ENCODE assay signal across 13 cellular contexts in genomic region chr5:148833122-148833521, GRCh38. TPM values are rescaled to one million over a fixed set of nuclear protein-coding genes. Genes with fewer than 3 reads are reported as not detected.
DNase-seq lines count a peak whose midpoint lies in the region; ATAC-seq and TF ChIP-seq lines count a peak whose summit lies in the region.
"Had no signal": no experiment of that assay in that cellular context is flagged by ENCODE, and none has a peak within 500 bp of the region (broad histone marks: within the 10 kb centered on the region; RNA-seq: fewer than 3 reads in every experiment).

No MANE protein-coding gene starts in this region.

- H3K36me3 Mint-ChIP-seq in CD4-positive, alpha-beta memory T cell = peaks cover 0 to 10% of the 10 kb centered on the region in 2 donors
- H3K36me3 Mint-ChIP-seq in activated B cell treated with CpG ODN at 0.5 μM for 24 hours (ENCODE audit: low read depth) = no peaks in the 10 kb centered on the region
- peaks cover 7% of the 10 kb centered on the region for H3K36me3 Mint-ChIP-seq in natural killer cell treated with Interleukin-12 subunit alpha and Interleukin-12 subunit beta and Interleukin-15 and Interleukin-18, amount 100 ng/mL, for 72 hours

- H3K27ac ChIP-seq in CD4-positive, alpha-beta memory T cell (ENCODE audit: low read depth, low read length) = no peak overlapping the region
- H3K27ac ChIP-seq in MM.1S (ENCODE audit: low read length) = peak overlapping the region; percentile 95
- H3K27ac ChIP-seq: uterus had no signal

- no peaks in the 10 kb centered on the region for H3K9me3 ChIP-seq in CD4-positive, alpha-beta memory T cell (ENCODE audit: control insufficient read depth in 1 of 2, low read length in 2 of 2)
- no peaks in the 10 kb centered on the region for H3K9me3 ChIP-seq in MM.1S (replicated peaks; ENCODE audit: insufficient read depth, low read length)
- H3K9me3 ChIP-seq: uterus had no signal

- H3K4me1 Mint-ChIP-seq in CD4-positive, alpha-beta memory T cell = peaks cover 31 to 94% (median 62%) of the 10 kb centered on the region in 4 donors
- peaks cover 93% of the 10 kb centered on the region for H3K4me1 Mint-ChIP-seq in activated B cell treated with CpG ODN at 0.5 μM for 24 hours
- H3K4me1 Mint-ChIP-seq in natural killer cell treated with Interleukin-12 subunit alpha and Interleukin-12 subunit beta and Interleukin-15 and Interleukin-18, amount 100 ng/mL, for 72 hours (ENCODE audit: low read depth in 2 of 2) = peaks cover 88 to 93% of the 10 kb centered on the region in 2 donors

- H3K4me2 ChIP-seq in MM.1S (ENCODE audit: low read depth, low read length) = peak overlapping the region; percentile 92

- H2AFZ ChIP-seq in MM.1S (ENCODE audit: low read length) = no peak overlapping the region

- peaks cover 0 to 2% of the 10 kb centered on the region in 2 donors for H3K27me3 Mint-ChIP-seq in CD4-positive, alpha-beta memory T cell
- H3K27me3 Mint-ChIP-seq in activated B cell treated with CpG ODN at 0.5 μM for 24 hours = no peaks in the 10 kb centered on the region
- no peaks in the 10 kb centered on the region for H3K27me3 Mint-ChIP-seq in natural killer cell treated with Interleukin-12 subunit alpha and Interleukin-12 subunit beta and Interleukin-15 and Interleukin-18, amount 100 ng/mL, for 72 hours

- no peaks in the 10 kb centered on the region for H3K9me3 Mint-ChIP-seq in CD4-positive, alpha-beta memory T cell
- no peaks in the 10 kb centered on the region for H3K9me3 Mint-ChIP-seq in activated B cell treated with CpG ODN at 0.5 μM for 24 hours
- H3K9me3 Mint-ChIP-seq in natural killer cell treated with Interleukin-12 subunit alpha and Interleukin-12 subunit beta and Interleukin-15 and Interleukin-18, amount 100 ng/mL, for 72 hours = no peaks in the 10 kb centered on the region

- DNase-seq in CD4-positive, alpha-beta memory T cell = no peak
- DNase-seq in MM.1S (no peak), activated B cell treated with CpG ODN at 0.5 μM for 24 hours (no peak), foreskin melanocyte (no peak), middle frontal gyrus (ENCODE audit: extremely low spot score, low spot score) (no peak), HCEC 1CT (no peak)
- DNase-seq in natural killer cell treated with Interleukin-12 subunit alpha and Interleukin-12 subunit beta and Interleukin-15 and Interleukin-18, amount 100 ng/mL, for 72 hours (ENCODE audit: low spot score) = no peak
- DNase-seq: C1 segment of cervical spinal cord; effector CD4-positive, alpha-beta T cell; NCI-H1436; NCI-H446 treated with DMSO at 0.1 percent for 48 hours; uterus had no signal

- no peak overlapping the region for H3K4me3 ChIP-seq in CD4-positive, alpha-beta memory T cell (ENCODE audit: low read length in 2 of 2)
- peak overlapping the region; percentile 93 for H3K4me3 ChIP-seq in MM.1S (ENCODE audit: low read length)
- H3K4me3 ChIP-seq: uterus had no signal

- no peak for TF ChIP-seq CTCF in MM.1S (IDR thresholded peaks at IDR 0.05; ENCODE audit: low read length)
- TF ChIP-seq CTCF in activated B cell treated with CpG ODN at 0.5 μM for 24 hours (IDR thresholded peaks at IDR 0.05) = no peak

- intact Hi-C loops in CD4-positive, alpha-beta memory T cell (cut with micrococcal nuclease) = no loop called here
- intact Hi-C loops in activated B cell treated with CpG ODN at 0.5 μM for 24 hours (cut with micrococcal nuclease) = loop anchor here (2.0 to 10.0 kb wide), 3 partner anchors 16 to 512 kb away; partner anchors contain the start of gene GRPEL2

- H3K9me2 ChIP-seq in MM.1S (replicated peaks; ENCODE audit: insufficient read depth, low read length) = no peaks in the 10 kb centered on the region

- H3K79me2 ChIP-seq in MM.1S (ENCODE audit: low read length) = peaks cover 71% of the 10 kb centered on the region

- H3K4me3 Mint-ChIP-seq in CD4-positive, alpha-beta memory T cell = peak overlapping the region; percentile 7 to 86 (median 24)
- H3K4me3 Mint-ChIP-seq in activated B cell treated with CpG ODN at 0.5 μM for 24 hours = peak overlapping the region; percentile 30
- H3K4me3 Mint-ChIP-seq in natural killer cell treated with Interleukin-12 subunit alpha and Interleukin-12 subunit beta and Interleukin-15 and Interleukin-18, amount 100 ng/mL, for 72 hours = peak overlapping the region; percentile 91

- peaks cover 72% of the 10 kb centered on the region for H3F3A ChIP-seq in MM.1S (ENCODE audit: insufficient read depth, low read length)

- H4K20me1 ChIP-seq in MM.1S (ENCODE audit: insufficient read depth, low read length) = no peaks in the 10 kb centered on the region

- H3K9ac ChIP-seq in MM.1S (ENCODE audit: low read length) = peak overlapping the region; percentile 67

- POLR2A ChIA-PET in CD4-positive, alpha-beta memory T cell (lab: Charles Lee; ENCODE audit: partially characterized antibody) = interaction anchor here (1.5 kb wide), 1 partner anchor 17 kb away, joined by 4 read pairs; no protein-coding TSS in a partner anchor
- POLR2A ChIA-PET in activated B cell treated with CpG ODN at 0.5 μM for 24 hours (lab: Charles Lee) = interaction anchor here (1.8 to 2.6 kb wide), 2 partner anchors 12 to 25 kb away, joined by 11 to 12 read pairs; no protein-coding TSS in a partner anchor

- H3K36me3 ChIP-seq in CD4-positive, alpha-beta memory T cell (ENCODE audit: insufficient read depth, low read length) = no peaks in the 10 kb centered on the region
- no peaks in the 10 kb centered on the region for H3K36me3 ChIP-seq in MM.1S (replicated peaks; ENCODE audit: insufficient read depth, low read length)
- H3K36me3 ChIP-seq: uterus had no signal

- H3K27ac Mint-ChIP-seq in CD4-positive, alpha-beta memory T cell = peak overlapping the region in 1 of 7 donors; percentile 31
- peak overlapping the region; percentile 98 for H3K27ac Mint-ChIP-seq in activated B cell treated with CpG ODN at 0.5 μM for 24 hours
- peak overlapping the region; percentile 75 to 93 for H3K27ac Mint-ChIP-seq in natural killer cell treated with Interleukin-12 subunit alpha and Interleukin-12 subunit beta and Interleukin-15 and Interleukin-18, amount 100 ng/mL, for 72 hours

- peaks cover 45% of the 10 kb centered on the region for H3K4me1 ChIP-seq in CD4-positive, alpha-beta memory T cell (ENCODE audit: insufficient read depth, low read length)
- peaks cover 51% of the 10 kb centered on the region for H3K4me1 ChIP-seq in MM.1S (ENCODE audit: low read length)
- H3K4me1 ChIP-seq: uterus had no signal

- H3K27me3 ChIP-seq in CD4-positive, alpha-beta memory T cell (ENCODE audit: insufficient read depth, low read length) = no peaks in the 10 kb centered on the region
- H3K27me3 ChIP-seq in MM.1S (replicated peaks; ENCODE audit: insufficient read depth, low read length) = no peaks in the 10 kb centered on the region
- H3K27me3 ChIP-seq: uterus had no signal

- ATAC-seq in activated B cell treated with CpG ODN at 0.5 μM for 24 hours (ENCODE audit: low read depth) = no peak
- ATAC-seq in natural killer cell treated with Interleukin-12 subunit alpha and Interleukin-12 subunit beta and Interleukin-15 and Interleukin-18, amount 100 ng/mL, for 72 hours = peak; percentile 55 to 65
- ATAC-seq: HCT116 had no signal

- CTCF ChIA-PET in CD4-positive, alpha-beta memory T cell (lab: Charles Lee; ENCODE audit: partially characterized antibody) = interaction anchor here (1.2 to 1.7 kb wide), 2 partner anchors 7 to 100 kb away, joined by 3 to 5 read pairs; no protein-coding TSS in a partner anchor
- CTCF ChIA-PET in activated B cell treated with CpG ODN at 0.5 μM for 24 hours (lab: Charles Lee) = interaction anchor here (3.0 to 6.4 kb wide), 3 partner anchors 12 to 125 kb away, joined by 14 to 34 read pairs (median 31); no protein-coding TSS in a partner anchor

RNA-seq across cellular contexts. Expression of gene ADRB2, which starts 6.7 kb away (rescaled TPM):
- 1 to 10 TPM; 5.6 to 6.1 TPM for total RNA-seq in CD4-positive, alpha-beta memory T cell
- polyA plus RNA-seq in CD4-positive, alpha-beta memory T cell = 1 to 10 TPM; 3.6 to 5.2 TPM
- total RNA-seq in activated B cell treated with CpG ODN at 0.5 μM for 24 hours = 3.2 TPM in 2 replicates
- total RNA-seq in natural killer cell treated with Interleukin-12 subunit alpha and Interleukin-12 subunit beta and Interleukin-15 and Interleukin-18, amount 100 ng/mL, for 72 hours = 1 to 10 TPM; 3.8 to 4.4 TPM

Comparison
In these comparisons a context has a peak if more than half of its experiments do, and no peak if none do; other contexts are left out.
1. H3K4me3 Mint-ChIP-seq: peak in every context shown above with its lines; median percentile 91 in natural killer cell treated with Interleukin-12 subunit alpha and Interleukin-12 subunit beta and Interleukin-15 and Interleukin-18, amount 100 ng/mL, for 72 hours; 30 in activated B cell treated with CpG ODN at 0.5 μM for 24 hours; 24 in CD4-positive, alpha-beta memory T cell.